In the genomic region with DNA sequence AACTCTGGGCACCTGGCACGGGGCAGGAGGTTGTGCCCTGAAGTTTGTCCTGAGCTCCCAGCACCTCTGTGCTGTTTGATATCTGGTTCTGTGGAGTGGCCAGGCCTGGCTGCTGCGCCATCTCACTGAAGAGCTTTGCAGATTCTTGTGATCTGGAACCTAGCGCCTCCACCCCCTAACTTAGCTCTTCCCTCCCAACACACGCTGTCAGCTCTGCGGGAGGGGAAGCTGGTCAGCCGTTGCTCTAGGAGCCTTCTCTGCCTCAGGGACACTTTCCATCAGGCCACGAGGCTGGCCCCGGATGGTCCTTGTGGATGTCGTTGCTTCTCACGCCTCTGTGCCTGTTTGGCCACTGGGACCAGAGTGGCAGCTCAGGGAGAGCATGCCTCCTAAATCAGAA, we compare ENCODE assay signal across 17 cellular contexts.
DNase-seq lines count a peak whose midpoint lies in the region; ATAC-seq, FAIRE-seq and TF ChIP-seq lines count a peak whose summit lies in the region.
"Had no signal": no experiment of that assay in that cellular context is flagged by ENCODE, and none has a peak within 500 bp of the region (broad histone marks: within the 10 kb centered on the region; RNA-seq: fewer than 3 reads in every experiment).

No MANE protein-coding gene starts in this region.

- DNase-seq in ELF-1 (ENCODE audit: low read depth, low spot score) (peak; percentile 72), NT2/D1 (ENCODE audit: low read depth, low spot score) (no peak), mesendoderm (peak; percentile 47), HepG2 (ENCODE audit: low spot score) (no peak), NCI-H345 (lab: John Stamatoyannopoulos, UW) (no peak)
- DNase-seq: ACHN; CD4-positive, CD25-positive, alpha-beta regulatory T cell; DMS53; GOT3; HCEC 1CT; HFFc6 had no signal

- no peak overlapping the region for H2AFZ ChIP-seq in HepG2 (ENCODE audit: low read length)

- no peak overlapping the region for H2AK5ac ChIP-seq in mesendoderm (ENCODE audit: low read length)

- no peak overlapping the region for H2BK15ac ChIP-seq in mesendoderm (replicated peaks; ENCODE audit: low read depth)

- TF ChIP-seq EP300 in HepG2 (IDR thresholded peaks at IDR 0.05; ENCODE audit: low read depth in 2 of 2, low read length in 2 of 2) (no peak), HepG2 (CRISPR knock-in tag; IDR thresholded peaks at IDR 0.05; ENCODE audit: borderline replicate concordance) (no peak)

- peak overlapping the region; percentile 6 for H3K23ac ChIP-seq in mesendoderm (ENCODE audit: low read length)

- BruUV-seq in HepG2 (replicated peaks; lab: Mats Ljungman, UMichigan): no TSS peak

- H3K4me1 ChIP-seq in NT2/D1 (ENCODE audit: insufficient read depth, insufficient read length): peaks cover 4% of the 10 kb centered on the region
- H3K4me1 ChIP-seq in mesendoderm (ENCODE audit: control insufficient read depth, low read depth, low read length): no peaks in the 10 kb centered on the region
- H3K4me1 ChIP-seq in HepG2 (ENCODE audit: insufficient read depth, low read length): peaks cover 9% of the 10 kb centered on the region

- intact Hi-C loops in HepG2 (cut with micrococcal nuclease; ENCODE audit: unreplicated experiment): no loop called here

- no peak for TF ChIP-seq RAD21 in HepG2 (CRISPR knock-in tag; IDR thresholded peaks at IDR 0.05)

- H3K27ac ChIP-seq in mesendoderm (ENCODE audit: low read depth, low read length): no peak overlapping the region
- peak overlapping the region; percentile 44 for H3K27ac ChIP-seq in temporal lobe (ENCODE audit: low read depth, low read length)
- H3K27ac ChIP-seq in HepG2 (ENCODE audit: extremely low read length, insufficient read depth, low read length): no peak overlapping the region
- H3K27ac ChIP-seq: BLaER1 treated with 17β-estradiol and CSF1 and Interleukin-3, amounts not matched to agents 10 nM and 100 nM had no signal

- in situ Hi-C loops in HepG2 (cut with HindIII; ENCODE audit: extremely low pct_ligation_motif_present, low pct_unique_long_range_greater_than_20kb): no loop called here

- H3K18ac ChIP-seq in mesendoderm (ENCODE audit: low read length): no peak overlapping the region

- no peak overlapping the region for H3K4ac ChIP-seq in mesendoderm (ENCODE audit: low read depth, low read length)

- H3K56ac ChIP-seq in mesendoderm (ENCODE audit: low read length): peak overlapping the region; percentile 62

- H3K4me2 ChIP-seq in mesendoderm (ENCODE audit: low read length) (no peak overlapping the region), HepG2 (ENCODE audit: low read depth, low read length) (no peak overlapping the region)

- no CpG with 5 or more reads among the region's 10 CpGs for WGBS in mesendoderm (ENCODE audit: extremely low coverage, insufficient coverage, low lambda C conversion rate)
- 33% methylated on average over 7 of the region's 10 CpGs for WGBS in HepG2 (ENCODE audit: low lambda C conversion rate)

- H4K8ac ChIP-seq in mesendoderm (ENCODE audit: low read depth, low read length): no peak overlapping the region

- TF ChIP-seq CTCF in HepG2 (CRISPR knock-in tag; IDR thresholded peaks at IDR 0.05): no peak

- ATAC-seq in HepG2 (no peak), GM21528 (IDR thresholded peaks at IDR 0.05; ENCODE audit: low FRiP score, unreplicated experiment) (no peak)
- ATAC-seq: GM12878 had no signal

- no peaks in the 10 kb centered on the region for H3K79me1 ChIP-seq in mesendoderm (ENCODE audit: low read length)

- no peak for TF ChIP-seq POLR2A in HepG2 (IDR thresholded peaks at IDR 0.05; ENCODE audit: insufficient read depth in 1 of 2, low read depth in 2 of 2, low read length in 2 of 2)

- POLR2A ChIA-PET in HepG2 (lab: Yijun Ruan, JAX): no interaction called here

- H3K36me3 ChIP-seq in NT2/D1 (ENCODE audit: insufficient read depth, insufficient read length, low read length): no peaks in the 10 kb centered on the region
- H3K36me3 ChIP-seq in mesendoderm (ENCODE audit: control insufficient read depth, insufficient read depth, low read length): no peaks in the 10 kb centered on the region
- H3K36me3 ChIP-seq in HepG2 (replicated peaks in 1 of 2; ENCODE audit: control insufficient read depth in 1 of 2, insufficient read depth in 2 of 2, low read length in 2 of 2): no peaks in the 10 kb centered on the region

- H4K5ac ChIP-seq in mesendoderm (ENCODE audit: low read length): no peak overlapping the region

- no peak for FAIRE-seq in HepG2 (lab: Jason Lieb, UNC)
- FAIRE-seq: GM12878, GM18507, HTR-8/SVneo had no signal

- CTCF ChIA-PET in HepG2 (lab: Yijun Ruan, JAX; ENCODE audit: low intra/inter-chr PET ratio, low total read pairs): no interaction called here

- H3K9ac ChIP-seq in NT2/D1 (ENCODE audit: insufficient read length, low read depth) (peak overlapping the region; percentile 21), mesendoderm (ENCODE audit: low read length) (no peak overlapping the region), HepG2 (ENCODE audit: insufficient read depth, low read depth, low read length) (no peak overlapping the region)
- H3K9ac ChIP-seq: BLaER1 treated with 17β-estradiol and CSF1 and Interleukin-3, amounts not matched to agents 10 nM and 100 nM had no signal

- H2BK120ac ChIP-seq in mesendoderm (ENCODE audit: low read depth, low read length): no peak overlapping the region

- H2BK5ac ChIP-seq in mesendoderm (ENCODE audit: low read length): no peak overlapping the region

- H3K4me3 ChIP-seq in NT2/D1 (ENCODE audit: insufficient read length, low read depth) (no peak overlapping the region), mesendoderm (ENCODE audit: low read length) (no peak overlapping the region), HepG2 (replicated peaks in 1 of 3; ENCODE audit: insufficient read depth in 1 of 3, low read depth in 2 of 3, low read length in 3 of 3) (no peak overlapping the region)
- H3K4me3 ChIP-seq: BLaER1 treated with 17β-estradiol and CSF1 and Interleukin-3, amounts not matched to agents 10 nM and 100 nM; GM12878 had no signal

- H3K79me2 ChIP-seq in mesendoderm (ENCODE audit: control insufficient read depth, insufficient read depth, low read length) (no peaks in the 10 kb centered on the region), HepG2 (ENCODE audit: insufficient read depth, low read length) (no peaks in the 10 kb centered on the region)

- no peaks in the 10 kb centered on the region for H4K20me1 ChIP-seq in HepG2 (ENCODE audit: insufficient read depth, low read length)
- H4K20me1 ChIP-seq: BLaER1 treated with 17β-estradiol and CSF1 and Interleukin-3, amounts not matched to agents 10 nM and 100 nM had no signal

- no peaks in the 10 kb centered on the region for H3K27me3 ChIP-seq in NT2/D1 (ENCODE audit: insufficient read depth, insufficient read length)
- H3K27me3 ChIP-seq in mesendoderm (ENCODE audit: insufficient read depth, low read length, poor library complexity): no peaks in the 10 kb centered on the region
- H3K27me3 ChIP-seq in HepG2 (ENCODE audit: control insufficient read depth in 1 of 2, insufficient read depth in 2 of 2, low read length in 2 of 2): 0 out of 5 replicates have a peak, but pooled peaks cover 0 to 1% of the 10 kb centered on the region in 2 experiments
- H3K27me3 ChIP-seq: BLaER1 treated with 17β-estradiol and CSF1 and Interleukin-3, amounts not matched to agents 10 nM and 100 nM had no signal

- H3K9me3 ChIP-seq in NT2/D1 (ENCODE audit: insufficient read depth, low read length): peaks cover 16% of the 10 kb centered on the region
- H3K9me3 ChIP-seq in HepG2 (ENCODE audit: low read length): peaks cover 4% of the 10 kb centered on the region; the same call in 1 of the 2 replicates

TF ChIP-seq in HepG2, 621 proteins besides CTCF, POLR2A, EP300 and RAD21 (continues in another document):
- TF ChIP-seq ZNF3 (CRISPR knock-in tag; IDR thresholded peaks at IDR 0.05) (no peak), HDAC2 (CRISPR knock-in tag; IDR thresholded peaks at IDR 0.05) (no peak), SMAD9 (CRISPR knock-in tag; IDR thresholded peaks at IDR 0.05) (no peak), ZNF768 (CRISPR knock-in tag; IDR thresholded peaks at IDR 0.05) (no peak), TMF1 (CRISPR knock-in tag; IDR thresholded peaks at IDR 0.05; ENCODE audit: low read depth) (no peak), ZNF614 (CRISPR knock-in tag; IDR thresholded peaks at IDR 0.05; ENCODE audit: borderline replicate concordance) (no peak), ZBTB39 (CRISPR knock-in tag; IDR thresholded peaks at IDR 0.05) (no peak)
- TF ChIP-seq, protein P1, sequence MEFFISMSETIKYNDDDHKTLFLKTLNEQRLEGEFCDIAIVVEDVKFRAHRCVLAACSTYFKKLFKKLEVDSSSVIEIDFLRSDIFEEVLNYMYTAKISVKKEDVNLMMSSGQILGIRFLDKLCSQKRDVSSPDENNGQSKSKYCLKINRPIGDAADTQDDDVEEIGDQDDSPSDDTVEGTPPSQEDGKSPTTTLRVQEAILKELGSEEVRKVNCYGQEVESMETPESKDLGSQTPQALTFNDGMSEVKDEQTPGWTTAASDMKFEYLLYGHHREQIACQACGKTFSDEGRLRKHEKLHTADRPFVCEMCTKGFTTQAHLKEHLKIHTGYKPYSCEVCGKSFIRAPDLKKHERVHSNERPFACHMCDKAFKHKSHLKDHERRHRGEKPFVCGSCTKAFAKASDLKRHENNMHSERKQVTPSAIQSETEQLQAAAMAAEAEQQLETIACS (CRISPR knock-in tag; IDR thresholded peaks at IDR 0.05): no peak

Comparison
In these comparisons a context has a peak if more than half of its experiments do, and no peak if none do; other contexts are left out.
1. DNase-seq: peak in ELF-1 (single experiment) and mesendoderm (single experiment); none in NT2/D1 (single experiment), HepG2 (single experiment) and NCI-H345 (single experiment).